1 cellular context compared by ENCODE assay signal in genomic region chr1:227197064-227197463, GRCh38.
A peak's percentile ranks its signal among the peaks of the same experiment; 100 is the strongest.
TF ChIP-seq lines count a peak whose summit lies in the region.

No MANE protein-coding gene starts in this region.

TF ChIP-seq in K562, 482 proteins besides CTCF, POLR2A, EP300 and RAD21 (continued from another document):
- no peak for TF ChIP-seq ARID4B (CRISPR knock-in tag; IDR thresholded peaks at IDR 0.05)
- TF ChIP-seq MAFK (IDR thresholded peaks at IDR 0.05; ENCODE audit: low read length): peak; percentile 52; the same call in 1 of the 2 replicates
- no peak for TF ChIP-seq DIDO1 (tag; IDR thresholded peaks at IDR 0.05; ENCODE audit: low read depth)
- TF ChIP-seq ZFPM2 (CRISPR knock-in tag; IDR thresholded peaks at IDR 0.05): no peak
- no peak for TF ChIP-seq DNMT1 (IDR thresholded peaks at IDR 0.05)
- no peak for TF ChIP-seq THAP12 (CRISPR knock-in tag; IDR thresholded peaks at IDR 0.05)
TF ChIP-seq in K562: peak in this region for 6.
